Comparison of ENCODE assay signal across 18 cellular contexts in the genomic region with DNA sequence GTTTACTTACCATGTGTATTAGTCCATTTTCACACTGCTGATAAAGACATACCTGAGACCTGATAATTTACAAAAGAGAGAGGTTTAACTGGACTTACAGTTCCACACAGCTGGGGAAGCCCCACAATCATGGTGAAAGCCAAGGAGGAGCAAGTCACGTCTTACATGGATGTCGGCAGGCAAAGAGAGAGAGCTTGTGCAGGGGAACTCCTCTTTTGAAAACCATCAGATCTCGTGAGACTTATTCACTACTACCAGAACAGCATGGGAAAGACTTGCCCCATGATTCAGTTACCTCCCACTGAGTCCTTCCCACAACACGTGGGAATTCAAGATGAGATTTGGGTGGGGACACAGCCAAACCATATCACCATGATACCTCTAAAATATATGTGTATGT. TPM values are rescaled to one million over a fixed set of nuclear protein-coding genes. Genes with fewer than 3 reads are reported as not detected.
DNase-seq lines count a peak whose midpoint lies in the region; ATAC-seq, FAIRE-seq and TF ChIP-seq lines count a peak whose summit lies in the region.
"Had no signal": no experiment of that assay in that cellular context is flagged by ENCODE, and none has a peak within 500 bp of the region (broad histone marks: within the 10 kb centered on the region; RNA-seq: fewer than 3 reads in every experiment).

No MANE protein-coding gene starts in this region.

- no peak overlapping the region for H2BK120ac ChIP-seq in trophoblast cell (ENCODE audit: insufficient read depth, low read length, poor library complexity)

- H4K20me1 ChIP-seq in K562 (replicated peaks; ENCODE audit: control insufficient read depth, insufficient read depth, low read length): no peaks in the 10 kb centered on the region
- H4K20me1 ChIP-seq: BLaER1 had no signal

- CTCF ChIA-PET in HEK293 (lab: Yijun Ruan, JAX): no interaction called here
- CTCF ChIA-PET in K562 (lab: Yijun Ruan, JAX; ENCODE audit: low intra/inter-chr PET ratio): no interaction called here

- no peak for FAIRE-seq in K562 (lab: Jason Lieb, UNC)
- FAIRE-seq: G401.6, GM12892, GM19239 had no signal

- in situ Hi-C loops in K562 (cut with MboI): no loop called here

- peaks cover 24% of the 10 kb centered on the region for H3K79me1 ChIP-seq in trophoblast cell (ENCODE audit: low read length)

- intact Hi-C loops in K562 (cut with micrococcal nuclease): no loop called here

- peak overlapping the region; percentile 92 for H2BK12ac ChIP-seq in trophoblast cell (ENCODE audit: low read length)

- TF ChIP-seq RAD21 in K562 (CRISPR knock-in tag; conservative IDR thresholded peaks at IDR 0.05 in 1 of 2, IDR thresholded peaks at IDR 0.05 in 1 of 2): no peak

- TF ChIP-seq CTCF in HEK293 (tag by site-specific recombination; IDR thresholded peaks at IDR 0.05): no peak
- no peak for TF ChIP-seq CTCF in K562 (IDR thresholded peaks at IDR 0.05 in 2 of 3, conservative IDR thresholded peaks at IDR 0.05 in 1 of 3; ENCODE audit: insufficient read depth in 2 of 3, low read depth in 1 of 3, low read length in 3 of 3)

- H3K27ac ChIP-seq in HEK293 (ENCODE audit: extremely low read depth, low read depth, low read length): no peak overlapping the region
- H3K27ac ChIP-seq in K562 (ENCODE audit: extremely low read depth, low read depth, low read length): no peak overlapping the region
- H3K27ac ChIP-seq in trophoblast cell (ENCODE audit: low read depth, low read length): no peak overlapping the region
- H3K27ac ChIP-seq: BLaER1, C4-2B had no signal

- H3K9ac ChIP-seq in K562 (ENCODE audit: insufficient read depth in 1 of 2, low read depth in 2 of 2, low read length in 2 of 2): no peak overlapping the region
- H3K9ac ChIP-seq in trophoblast cell (ENCODE audit: low read length): no peak overlapping the region
- H3K9ac ChIP-seq: BLaER1 had no signal

- no peak for DNase-seq in K562 (ENCODE audit: extremely low read depth in 1 of 4, low spot score in 3 of 4)
- DNase-seq in trophoblast cell: no peak
- DNase-seq in NCI-H2107 treated with DMSO at 0.1 percent for 48 hours (lab: John Stamatoyannopoulos, UW; ENCODE audit: unreplicated experiment): no peak
- DNase-seq in activated naive CD4-positive, alpha-beta T cell (lab: John Stamatoyannopoulos, UW): no peak
- DNase-seq: Caco-2; CD4-positive, CD25-positive, alpha-beta regulatory T cell; CD8-positive, alpha-beta T cell; DMS153; DND-41; H9 had no signal

- H3K4me1 ChIP-seq in HEK293 (ENCODE audit: control insufficient read depth, insufficient read depth, low read length) (no peaks in the 10 kb centered on the region), K562 (replicated peaks in 1 of 2; ENCODE audit: control insufficient read depth in 2 of 2, insufficient read depth in 2 of 2, low read length in 2 of 2) (peaks cover 0 to 2% of the 10 kb centered on the region in 2 experiments; a peak in 1 of 5 replicates), trophoblast cell (ENCODE audit: control insufficient read depth in 1 of 2, insufficient read depth in 2 of 2, low read length in 2 of 2) (peaks cover 8 to 12% of the 10 kb centered on the region in 2 experiments)
- H3K4me1 ChIP-seq: BLaER1 had no signal

- H4K91ac ChIP-seq in trophoblast cell (ENCODE audit: low read depth, low read length): peak overlapping the region; percentile 32

- no peak for ATAC-seq in K562
- ATAC-seq in GM21423 (IDR thresholded peaks at IDR 0.05; ENCODE audit: unreplicated experiment): no peak
- ATAC-seq: CD8-positive, alpha-beta T cell; GM23338 had no signal

- no peak overlapping the region for H3K18ac ChIP-seq in trophoblast cell (ENCODE audit: low read length)

- no peak overlapping the region for H2AK5ac ChIP-seq in trophoblast cell (ENCODE audit: low read length)

- H2AFZ ChIP-seq in K562 (ENCODE audit: low read depth, low read length) (no peak overlapping the region), trophoblast cell (ENCODE audit: insufficient read depth, low read length, poor library complexity) (no peak overlapping the region)
- H2AFZ ChIP-seq: GM23338 had no signal

- WGBS in K562 (ENCODE audit: insufficient coverage, low coverage, missing lambda C conversion rate): 7% methylated on average over 4 of the region's 4 CpGs
- no CpG with 5 or more reads among the region's 4 CpGs for WGBS in trophoblast cell (ENCODE audit: extremely low coverage, insufficient coverage, insufficient read length)

- H3K4me3 ChIP-seq in HEK293 (ENCODE audit: low read depth, low read length) (no peak overlapping the region), K562 (no peak overlapping the region), trophoblast cell (ENCODE audit: low read depth, low read length) (no peak overlapping the region)
- H3K4me3 ChIP-seq: BLaER1, GM23338 had no signal

- BruUV-seq in K562 (replicated peaks; lab: Mats Ljungman, UMichigan): no TSS peak

- peaks cover 9% of the 10 kb centered on the region in 2 experiments; a peak in 4 of 5 replicates for H3K27me3 ChIP-seq in K562 (ENCODE audit: control insufficient read depth in 2 of 2, insufficient read depth in 2 of 2, low read length in 2 of 2)
- no peaks in the 10 kb centered on the region for H3K27me3 ChIP-seq in trophoblast cell (ENCODE audit: insufficient read depth, low read length)
- H3K27me3 ChIP-seq: BLaER1 had no signal

- no peaks in the 10 kb centered on the region for H3K79me2 ChIP-seq in K562 (ENCODE audit: control insufficient read depth, insufficient read depth, low read length)
- no peaks in the 10 kb centered on the region for H3K79me2 ChIP-seq in trophoblast cell (ENCODE audit: control insufficient read depth, insufficient read depth, low read length, poor library complexity)

- no peak overlapping the region for H4K12ac ChIP-seq in trophoblast cell (ENCODE audit: low read depth, low read length)

- no peak overlapping the region for H3K14ac ChIP-seq in trophoblast cell (ENCODE audit: low read length)

- no peak overlapping the region for H3K23ac ChIP-seq in trophoblast cell (ENCODE audit: low read length)

- no peaks in the 10 kb centered on the region for H3K9me1 ChIP-seq in K562 (ENCODE audit: control insufficient read depth, insufficient read depth, low read length)

- H4K8ac ChIP-seq in trophoblast cell (ENCODE audit: low read depth, low read length): no peak overlapping the region

- no peaks in the 10 kb centered on the region for H3K9me3 ChIP-seq in HEK293 (ENCODE audit: control insufficient read depth, insufficient read depth, low read depth, low read length)
- peaks cover 4% of the 10 kb centered on the region; the same call in 1 of the 2 replicates for H3K9me3 ChIP-seq in K562 (replicated peaks; ENCODE audit: control insufficient read depth, insufficient read depth, low read depth, low read length)
- H3K9me3 ChIP-seq in trophoblast cell (ENCODE audit: insufficient read depth, low read depth, low read length): peaks cover 2% of the 10 kb centered on the region
- H3K9me3 ChIP-seq: BLaER1, Caco-2 had no signal

- H2BK5ac ChIP-seq in trophoblast cell (ENCODE audit: low read depth, low read length, poor library complexity): no peak overlapping the region

- no peaks in the 10 kb centered on the region for H3K36me3 ChIP-seq in HEK293 (ENCODE audit: control insufficient read depth in 2 of 2, insufficient read depth in 1 of 2, low read length in 2 of 2)
- H3K36me3 ChIP-seq in K562 (ENCODE audit: control insufficient read depth, insufficient read depth, low read length): no peaks in the 10 kb centered on the region
- no peaks in the 10 kb centered on the region for H3K36me3 ChIP-seq in trophoblast cell (ENCODE audit: control insufficient read depth in 1 of 2, insufficient read depth in 2 of 2, low read length in 2 of 2)
- H3K36me3 ChIP-seq: BLaER1 had no signal

- TF ChIP-seq EP300 in K562 (IDR thresholded peaks at IDR 0.05; ENCODE audit: low read length): no peak

- no peak for TF ChIP-seq POLR2A in K562 (conservative IDR thresholded peaks at IDR 0.05)

- POLR2A ChIA-PET in HEK293 (lab: Yijun Ruan, JAX): no interaction called here
- POLR2A ChIA-PET in K562 (lab: Yijun Ruan, JAX): no interaction called here

- no peak overlapping the region for H3K4ac ChIP-seq in trophoblast cell (ENCODE audit: low read depth, low read length)

- H3K4me2 ChIP-seq in K562 (ENCODE audit: insufficient read depth, low read length): no peak overlapping the region
- no peak overlapping the region for H3K4me2 ChIP-seq in trophoblast cell (ENCODE audit: low read length)
- H3K4me2 ChIP-seq: BLaER1, GM23338 had no signal

RNA-seq across cellular contexts. Expression of a gene that starts 39.3 kb away (rescaled TPM):
- 3.7 and 4.7 TPM in 2 replicates for total RNA-seq in K562 (2011; cell fraction: chromatin; rRNA removed; ENCODE audit: low replicate concordance)
- total RNA-seq in K562 (2011; cell fraction: nucleolus; rRNA removed): 1.7 TPM in 2 replicates
- 2.5 and 3.8 TPM in 2 replicates for total RNA-seq in K562 (2011; cell fraction: nucleoplasm; rRNA removed)
- total RNA-seq in K562 (2014; rRNA removed) (0.68 and 0.73 TPM in 2 replicates), K562 (2014; rRNA removed; fragmentation: Illumina TruSeq; extraction: Trizol) (1.5 and 1.8 TPM in 2 replicates), K562 (2015; rRNA removed; fragmentation: Illumina TruSeq; extraction: Trizol) (0.98 and 1.1 TPM in 2 replicates), K562 (2021) (1.6 and 1.9 TPM in 2 replicates)
- polyA plus RNA-seq in K562 (2011; rRNA removed) (1.7 and 4.4 TPM in 2 replicates), K562 (2014; fragmentation: Illumina TruSeq; extraction: Trizol) (1.4 and 1.8 TPM in 2 replicates), K562 (2014; fragmentation: Nextera tagmentation; extraction: Ambion mirVana) (under 1 TPM; 0.67 to 0.72 TPM), K562 (2014; rRNA removed) (0.80 and 2.0 TPM in 2 replicates)
- polyA plus RNA-seq in K562 (2011; cell fraction: cytosol; rRNA removed): 1.3 and 2.7 TPM in 2 replicates
- polyA plus RNA-seq in K562 (2011; cell fraction: nucleus; rRNA removed): 3.0 and 4.1 TPM in 2 replicates
- polyA plus RNA-seq in K562 (2012): 1.9 and 2.1 TPM in 2 replicates
- polyA minus RNA-seq in K562 (2011; rRNA and poly(A)+ RNA removed): 1.3 and 1.9 TPM in 2 replicates
- 1.2 and 1.5 TPM in 2 replicates for polyA minus RNA-seq in K562 (2011; cell fraction: cytosol; rRNA and poly(A)+ RNA removed)
- 1.2 and 1.5 TPM in 2 replicates for polyA minus RNA-seq in K562 (2011; cell fraction: nucleus; rRNA and poly(A)+ RNA removed)
- 267 and 277 TPM in 2 replicates for polyA plus RNA-seq in trophoblast cell (2013)
